Comparison of ENCODE assay signal across 11 cellular contexts in genomic region chr18:8603663-8604520, GRCh38. TPM values are rescaled to one million over a fixed set of nuclear protein-coding genes. Genes with fewer than 3 reads are reported as not detected.
DNase-seq lines count a peak whose midpoint lies in the region; ATAC-seq, FAIRE-seq and TF ChIP-seq lines count a peak whose summit lies in the region.
"Had no signal": no experiment of that assay in that cellular context is flagged by ENCODE, and none has a peak within 500 bp of the region (broad histone marks: within the 10 kb centered on the region; RNA-seq: fewer than 3 reads in every experiment).

No MANE protein-coding gene starts in this region.

- peak; percentile 10 for DNase-seq in ELR (ENCODE audit: low read depth)
- DNase-seq in naive B cell = peak; percentile 45
- DNase-seq in neural progenitor cell (ENCODE audit: low spot score) = no peak
- no peak for DNase-seq in activated gamma-delta T cell treated with Interleukin-2 at 50 U/mL for 16 hours
- DNase-seq in urothelium cell line (ENCODE audit: low spot score) = no peak
- DNase-seq in NCI-H446 treated with DMSO at 0.1 percent for 48 hours (lab: John Stamatoyannopoulos, UW) = no peak
- DNase-seq: small intestine, thyroid gland had no signal

- no peaks in the 10 kb centered on the region for H3K27me3 ChIP-seq in SU-DHL-6 (ENCODE audit: low read length)
- peaks cover 25% of the 10 kb centered on the region for H3K27me3 ChIP-seq in neural progenitor cell
- H3K27me3 ChIP-seq: thyroid gland had no signal

- H3K4me1 Mint-ChIP-seq in naive B cell = peaks cover 46 to 77% (median 49%) of the 10 kb centered on the region in 3 donors
- H3K4me1 Mint-ChIP-seq in neural progenitor cell = peaks cover 15% of the 10 kb centered on the region

- peak overlapping the region; percentile 87 to 95 (median 89) for H3K4me3 Mint-ChIP-seq in naive B cell
- H3K4me3 Mint-ChIP-seq in neural progenitor cell = no peak overlapping the region

- peaks cover 6% of the 10 kb centered on the region for H3K4me1 ChIP-seq in neural progenitor cell

- ATAC-seq in GM21576 (IDR thresholded peaks at IDR 0.05; ENCODE audit: unreplicated experiment) (peak; percentile 22), naive B cell (ENCODE audit: low read depth in 2 of 2) (peak; percentile 51 to 59)

- no peaks in the 10 kb centered on the region for H3K9me3 ChIP-seq in SU-DHL-6 (ENCODE audit: insufficient read depth, low read length)
- no peaks in the 10 kb centered on the region for H3K9me3 ChIP-seq in neural progenitor cell (ENCODE audit: low read depth)
- H3K9me3 ChIP-seq: thyroid gland had no signal

- H3K27ac ChIP-seq in SU-DHL-6 (ENCODE audit: low read depth, low read length) (no peak overlapping the region), neural progenitor cell (no peak overlapping the region)
- H3K27ac ChIP-seq: epithelial cell of prostate, thyroid gland had no signal

- H3K27me3 Mint-ChIP-seq in naive B cell (no peaks in the 10 kb centered on the region), neural progenitor cell (ENCODE audit: insufficient read depth, low read depth) (peaks cover 7% of the 10 kb centered on the region)

- no peak for FAIRE-seq in urothelium cell line (lab: Jason Lieb, UNC)
- FAIRE-seq: small intestine had no signal

- H3K27ac Mint-ChIP-seq in naive B cell (peak overlapping the region; percentile 83 to 94 (median 90)), neural progenitor cell (no peak overlapping the region)

- H3K79me2 ChIP-seq in SU-DHL-6 (ENCODE audit: insufficient read depth, low read length) = no peaks in the 10 kb centered on the region
- H3K79me2 ChIP-seq in neural progenitor cell (ENCODE audit: low read depth) = no peaks in the 10 kb centered on the region

- H3K9ac ChIP-seq in SU-DHL-6 (ENCODE audit: low read length) = no peak overlapping the region
- no peak overlapping the region for H3K9ac ChIP-seq in neural progenitor cell

- H3K4me2 ChIP-seq in SU-DHL-6 (ENCODE audit: low read depth, low read length, poor library complexity, severe bottlenecking) = peak overlapping the region; percentile 41
- no peak overlapping the region for H3K4me2 ChIP-seq in neural progenitor cell

- H2AFZ ChIP-seq in SU-DHL-6 (ENCODE audit: low read depth, low read length, severe bottlenecking) (no peak overlapping the region), neural progenitor cell (replicated peaks) (no peak overlapping the region)

- no peaks in the 10 kb centered on the region for H4K20me1 ChIP-seq in SU-DHL-6 (ENCODE audit: low read depth, low read length)
- no peaks in the 10 kb centered on the region for H4K20me1 ChIP-seq in neural progenitor cell (ENCODE audit: low read depth)

- H3K36me3 ChIP-seq in SU-DHL-6 (ENCODE audit: low read length) = no peaks in the 10 kb centered on the region
- H3K36me3 ChIP-seq in neural progenitor cell = no peaks in the 10 kb centered on the region
- H3K36me3 ChIP-seq: thyroid gland had no signal

- TF ChIP-seq CTCF in SU-DHL-6 (IDR thresholded peaks at IDR 0.05; ENCODE audit: insufficient read depth, low read length, poor library complexity, severe bottlenecking) (no peak), neural progenitor cell (IDR thresholded peaks at IDR 0.05) (no peak)

- peaks cover 12% of the 10 kb centered on the region; the same call in 1 of the 2 replicates for H3F3A ChIP-seq in SU-DHL-6 (ENCODE audit: insufficient read depth)
- H3F3A ChIP-seq in neural progenitor cell (ENCODE audit: low read depth) = peaks cover 9% of the 10 kb centered on the region

- no peaks in the 10 kb centered on the region for H3K9me2 ChIP-seq in SU-DHL-6 (replicated peaks; ENCODE audit: insufficient read depth, low read length)

- H3K4me3 ChIP-seq in SU-DHL-6 (ENCODE audit: insufficient read depth, low read length, poor library complexity, severe bottlenecking) (no peak overlapping the region), neural progenitor cell (no peak overlapping the region)
- H3K4me3 ChIP-seq: thyroid gland had no signal

- no peaks in the 10 kb centered on the region for H3K9me3 Mint-ChIP-seq in naive B cell
- H3K9me3 Mint-ChIP-seq in neural progenitor cell = no peaks in the 10 kb centered on the region

- H3K36me3 Mint-ChIP-seq in naive B cell = peaks cover 0 to 3% of the 10 kb centered on the region in 2 donors
- no peaks in the 10 kb centered on the region for H3K36me3 Mint-ChIP-seq in neural progenitor cell

RNA-seq across cellular contexts. Expression of gene RAB12, which starts 5.3 kb away (rescaled TPM):
- polyA plus RNA-seq in naive B cell (ENCODE audit: low read depth in 6 of 6) = 1 to 10 TPM in 1 of 6 donors, under 1 TPM in 3, not detected in 2; 0.25 to 1.0 (median 0.65) TPM
- total RNA-seq in neural progenitor cell (ENCODE audit: low replicate concordance) = 24.6 and 41.4 TPM in 2 replicates

Comparison
In these comparisons a context has a peak if more than half of its experiments do, and no peak if none do; other contexts are left out.
1. DNase-seq: peak in ELR (single experiment) and naive B cell (single experiment); none in neural progenitor cell (single experiment), activated gamma-delta T cell treated with Interleukin-2 at 50 U/mL for 16 hours (single experiment), urothelium cell line (single experiment) and NCI-H446 treated with DMSO at 0.1 percent for 48 hours (single experiment).